Comparison of ENCODE assay signal across 8 cellular contexts in the genomic region with DNA sequence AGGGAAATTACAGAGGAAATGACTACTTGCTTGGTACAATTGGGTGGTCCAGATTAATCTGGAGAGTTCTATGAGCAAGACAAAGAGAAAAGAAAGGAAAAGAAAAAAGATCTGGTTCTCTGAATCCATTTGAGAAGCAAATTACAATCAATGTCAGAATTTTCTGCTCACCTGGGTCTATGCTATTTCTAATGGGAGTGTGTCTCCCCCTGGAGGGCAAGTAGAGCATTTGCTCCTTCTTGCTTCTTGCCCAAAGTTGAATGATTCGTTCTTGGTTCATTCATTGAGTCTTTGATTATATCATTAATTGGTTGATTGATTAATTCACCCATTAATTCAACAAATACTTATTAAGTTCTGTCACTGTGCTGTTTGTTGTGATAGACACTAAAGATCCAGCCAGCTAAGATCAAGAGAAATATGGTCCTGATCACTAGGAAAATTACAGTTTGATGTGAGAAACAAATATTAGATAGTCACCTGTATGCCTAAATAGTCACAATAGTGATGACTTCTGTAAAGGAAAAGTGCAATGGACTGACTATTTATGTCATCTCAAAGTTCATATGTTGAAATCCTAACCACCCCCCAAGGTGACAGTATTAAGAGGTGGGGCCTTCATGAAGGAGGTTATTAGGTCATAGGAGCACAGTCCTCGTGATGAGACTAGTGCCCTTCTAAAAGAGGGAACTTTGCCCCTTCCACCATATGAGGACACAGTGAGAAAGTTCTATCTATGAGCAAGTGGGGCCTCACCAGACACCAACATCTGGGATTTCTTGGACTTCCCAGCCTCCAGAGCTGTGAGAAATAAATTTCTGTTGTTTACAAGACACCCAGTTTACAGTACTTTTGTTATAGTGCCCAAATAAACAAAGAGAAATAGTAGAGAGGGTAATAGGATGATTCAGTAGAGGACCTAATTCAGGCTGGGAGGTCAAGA. TPM values are rescaled to one million over a fixed set of nuclear protein-coding genes. Genes with fewer than 3 reads are reported as not detected.
A peak's percentile ranks its signal among the peaks of the same experiment; 100 is the strongest.
DNase-seq lines count a peak whose midpoint lies in the region; ATAC-seq and TF ChIP-seq lines count a peak whose summit lies in the region.

No MANE protein-coding gene starts in this region.

- H3K27me3 ChIP-seq in foreskin keratinocyte (peaks cover 8% of the 10 kb centered on the region), prostate gland (replicated peaks; ENCODE audit: insufficient read depth) (no peaks in the 10 kb centered on the region)

- H3K4me3 ChIP-seq in HFF-Myc (replicated peaks; ENCODE audit: low read depth, low read length) (no peak overlapping the region), prostate gland (no peak overlapping the region)

- intact Hi-C loops in activated T-helper 1 cell treated with anti-CD3 and anti-CD28 coated beads, Interleukin-12 subunit alpha, Interleukin-12 subunit beta, Interleukin-2, Interleukin-4 antibody, amounts not matched to agents 30 ng/mL and 10 ng/mL and 1 ng/mL, durations not matched to agents 14 hours and 24 hours and 36 hours (cut with micrococcal nuclease) = loop anchor here (1.0 to 5.0 kb wide), 10 partner anchors 8 to 450 kb away; a partner anchor contains a TSS
- intact Hi-C loops in prostate gland (cut with DNase I) = loop anchor here (2.0 kb wide), 1 partner anchor 83 kb away; no protein-coding TSS in a partner anchor

- no peaks in the 10 kb centered on the region for H3K9me3 Mint-ChIP-seq in activated T-helper 1 cell treated with anti-CD3 and anti-CD28 coated beads, Interleukin-12 subunit alpha, Interleukin-12 subunit beta, Interleukin-2, Interleukin-4 antibody, amounts not matched to agents 30 ng/mL and 10 ng/mL and 1 ng/mL, durations not matched to agents 14 hours and 24 hours and 36 hours

- no peak overlapping the region for H3K27ac ChIP-seq in foreskin keratinocyte
- no peak overlapping the region for H3K27ac ChIP-seq in prostate gland

- no peak overlapping the region for H3K4me3 Mint-ChIP-seq in activated T-helper 1 cell treated with anti-CD3 and anti-CD28 coated beads, Interleukin-12 subunit alpha, Interleukin-12 subunit beta, Interleukin-2, Interleukin-4 antibody, amounts not matched to agents 30 ng/mL and 10 ng/mL and 1 ng/mL, durations not matched to agents 14 hours and 24 hours and 36 hours

- DNase-seq in DMS53 treated with DMSO at 0.1 percent for 48 hours (lab: John Stamatoyannopoulos, UW; ENCODE audit: unreplicated experiment) (peak; percentile 76), HFF-Myc (ENCODE audit: extremely low read depth, low read depth) (peak; percentile 21), NCI-H526 treated with DMSO at 0.1 percent for 48 hours (lab: John Stamatoyannopoulos, UW) (peak; percentile 20), foreskin keratinocyte (peak in 1 of 2 donors; percentile 17), prostate gland (ENCODE audit: low spot score) (no peak), ureter (ENCODE audit: low spot score) (no peak)
- peak; percentile 34 for DNase-seq in activated T-helper 1 cell treated with anti-CD3 and anti-CD28 coated beads, Interleukin-12 subunit alpha, Interleukin-12 subunit beta, Interleukin-2, Interleukin-4 antibody, amounts not matched to agents 30 ng/mL and 10 ng/mL and 1 ng/mL, durations not matched to agents 14 hours and 24 hours and 36 hours (ENCODE audit: low spot score)

- H3K27ac Mint-ChIP-seq in activated T-helper 1 cell treated with anti-CD3 and anti-CD28 coated beads, Interleukin-12 subunit alpha, Interleukin-12 subunit beta, Interleukin-2, Interleukin-4 antibody, amounts not matched to agents 30 ng/mL and 10 ng/mL and 1 ng/mL, durations not matched to agents 14 hours and 24 hours and 36 hours = no peak overlapping the region

- no peaks in the 10 kb centered on the region for H3K9me3 ChIP-seq in prostate gland

- no peaks in the 10 kb centered on the region for H3K36me3 Mint-ChIP-seq in activated T-helper 1 cell treated with anti-CD3 and anti-CD28 coated beads, Interleukin-12 subunit alpha, Interleukin-12 subunit beta, Interleukin-2, Interleukin-4 antibody, amounts not matched to agents 30 ng/mL and 10 ng/mL and 1 ng/mL, durations not matched to agents 14 hours and 24 hours and 36 hours (ENCODE audit: low read depth)

- H3K4me1 ChIP-seq in foreskin keratinocyte (no peaks in the 10 kb centered on the region), prostate gland (replicated peaks) (no peaks in the 10 kb centered on the region)

- H3K36me3 ChIP-seq in prostate gland = no peaks in the 10 kb centered on the region

- TF ChIP-seq CTCF in HFF-Myc (IDR thresholded peaks at IDR 0.05; ENCODE audit: low read depth, low read length, missing control alignments) = peak; percentile 96
- peak; percentile 91 for TF ChIP-seq CTCF in foreskin keratinocyte (conservative IDR thresholded peaks at IDR 0.05)
- peak; percentile 60 to 83 (median 74) for TF ChIP-seq CTCF in prostate gland (IDR thresholded peaks at IDR 0.05)

- peaks cover 23% of the 10 kb centered on the region for H3K27me3 Mint-ChIP-seq in activated T-helper 1 cell treated with anti-CD3 and anti-CD28 coated beads, Interleukin-12 subunit alpha, Interleukin-12 subunit beta, Interleukin-2, Interleukin-4 antibody, amounts not matched to agents 30 ng/mL and 10 ng/mL and 1 ng/mL, durations not matched to agents 14 hours and 24 hours and 36 hours (ENCODE audit: insufficient read depth)

- ATAC-seq in foreskin keratinocyte (no peak), GM19463 (IDR thresholded peaks at IDR 0.05; ENCODE audit: unreplicated experiment) (no peak)

- H3K4me1 Mint-ChIP-seq in activated T-helper 1 cell treated with anti-CD3 and anti-CD28 coated beads, Interleukin-12 subunit alpha, Interleukin-12 subunit beta, Interleukin-2, Interleukin-4 antibody, amounts not matched to agents 30 ng/mL and 10 ng/mL and 1 ng/mL, durations not matched to agents 14 hours and 24 hours and 36 hours (ENCODE audit: low read depth) = peaks cover 6% of the 10 kb centered on the region

- WGBS in prostate gland = 17% methylated on average over 2 of the region's 2 CpGs

- TF ChIP-seq POLR2A in prostate gland (IDR thresholded peaks at IDR 0.05) = no peak

RNA-seq across cellular contexts. Expression of a gene that starts 8.0 kb away (rescaled TPM):
- total RNA-seq in activated T-helper 1 cell treated with anti-CD3 and anti-CD28 coated beads, Interleukin-12 subunit alpha, Interleukin-12 subunit beta, Interleukin-2, Interleukin-4 antibody, amounts not matched to agents 30 ng/mL and 10 ng/mL and 1 ng/mL, durations not matched to agents 14 hours and 24 hours and 36 hours = 33.3 and 36.1 TPM in 2 replicates
- total RNA-seq in foreskin keratinocyte = 12.0 and 13.6 TPM in 2 replicates
- 6.7 and 7.6 TPM in 2 replicates for polyA plus RNA-seq in foreskin keratinocyte
- 10 to 100 TPM; 38.8 to 43.2 TPM for total RNA-seq in prostate gland
- 51.1 TPM for total RNA-seq in ureter

RNA-seq across cellular contexts. Expression of a gene that starts 18.1 kb away (rescaled TPM):
- 0.61 and 0.75 TPM in 2 replicates for total RNA-seq in activated T-helper 1 cell treated with anti-CD3 and anti-CD28 coated beads, Interleukin-12 subunit alpha, Interleukin-12 subunit beta, Interleukin-2, Interleukin-4 antibody, amounts not matched to agents 30 ng/mL and 10 ng/mL and 1 ng/mL, durations not matched to agents 14 hours and 24 hours and 36 hours
- total RNA-seq in foreskin keratinocyte = 0.35 and 1.4 TPM in 2 replicates
- polyA plus RNA-seq in foreskin keratinocyte = 0.58 and 1.6 TPM in 2 replicates
- total RNA-seq in prostate gland = 1 to 10 TPM; 1.9 to 3.7 TPM
- total RNA-seq in ureter = 5.6 TPM

RNA-seq across cellular contexts. Expression of a gene that starts 37.7 kb away (rescaled TPM):
- not detected in 2 replicates for total RNA-seq in activated T-helper 1 cell treated with anti-CD3 and anti-CD28 coated beads, Interleukin-12 subunit alpha, Interleukin-12 subunit beta, Interleukin-2, Interleukin-4 antibody, amounts not matched to agents 30 ng/mL and 10 ng/mL and 1 ng/mL, durations not matched to agents 14 hours and 24 hours and 36 hours
- not detected in 2 replicates for total RNA-seq in foreskin keratinocyte
- not detected in 2 replicates for polyA plus RNA-seq in foreskin keratinocyte
- not detected for total RNA-seq in prostate gland
- not detected for total RNA-seq in ureter

RNA-seq across cellular contexts. Expression of a gene that starts 46.2 kb away (rescaled TPM):
- total RNA-seq in activated T-helper 1 cell treated with anti-CD3 and anti-CD28 coated beads, Interleukin-12 subunit alpha, Interleukin-12 subunit beta, Interleukin-2, Interleukin-4 antibody, amounts not matched to agents 30 ng/mL and 10 ng/mL and 1 ng/mL, durations not matched to agents 14 hours and 24 hours and 36 hours = 59.7 and 68.4 TPM in 2 replicates
- 55.4 and 56.8 TPM in 2 replicates for total RNA-seq in foreskin keratinocyte
- polyA plus RNA-seq in foreskin keratinocyte = 33.9 and 38.3 TPM in 2 replicates
- total RNA-seq in prostate gland = 10 to 100 TPM; 36.9 to 71.9 TPM
- total RNA-seq in ureter = 55.1 TPM

RNA-seq across cellular contexts. Expression of a gene that starts 59.5 kb away (rescaled TPM):
- 51.3 and 52.2 TPM in 2 replicates for total RNA-seq in activated T-helper 1 cell treated with anti-CD3 and anti-CD28 coated beads, Interleukin-12 subunit alpha, Interleukin-12 subunit beta, Interleukin-2, Interleukin-4 antibody, amounts not matched to agents 30 ng/mL and 10 ng/mL and 1 ng/mL, durations not matched to agents 14 hours and 24 hours and 36 hours
- total RNA-seq in foreskin keratinocyte (18.3 and 20.8 TPM in 2 replicates), prostate gland (10 to 100 TPM; 11.5 to 49.6 TPM), ureter (32.3 TPM)
- 4.7 and 6.1 TPM in 2 replicates for polyA plus RNA-seq in foreskin keratinocyte

Comparison
In these comparisons a context has a peak if more than half of its experiments do, and no peak if none do; other contexts are left out.
1. DNase-seq: peak in DMS53 treated with DMSO at 0.1 percent for 48 hours (single experiment), HFF-Myc (single experiment), NCI-H526 treated with DMSO at 0.1 percent for 48 hours (single experiment) and activated T-helper 1 cell treated with anti-CD3 and anti-CD28 coated beads, Interleukin-12 subunit alpha, Interleukin-12 subunit beta, Interleukin-2, Interleukin-4 antibody, amounts not matched to agents 30 ng/mL and 10 ng/mL and 1 ng/mL, durations not matched to agents 14 hours and 24 hours and 36 hours (single experiment); none in prostate gland (single experiment) and ureter (single experiment).
2. Peak in every context shown above with its lines, with median percentiles within 50 percentile points of each other: CTCF ChIP-seq.